Comparison of ENCODE assay signal across 16 cellular contexts in genomic region chr5:102998224-102998623, GRCh38.
"Had no signal": no experiment of that assay in that cellular context is flagged by ENCODE, and none has a peak within 500 bp of the region (broad histone marks: within the 10 kb centered on the region; RNA-seq: fewer than 3 reads in every experiment).

No MANE protein-coding gene starts in this region.

- ATAC-seq: effector memory CD8-positive, alpha-beta T cell; gastrocnemius medialis; left colon; psoas muscle; right lobe of liver; stimulated activated naive B cell treated with anti-CD40 and anti-IgM and Interleukin-4, amounts not matched to agents 10 μg/mL and 1 μg/mL and 100 μg/mL, for 72 hours; stimulated activated naive CD8-positive, alpha-beta T cell treated with anti-CD3 and anti-CD28 coated beads, Interleukin-15, amount 100 ng/mL, for 72 hours had no signal

- H3K4me1 ChIP-seq: gastrocnemius medialis, psoas muscle, right lobe of liver, spleen, transverse colon had no signal

- H3K27me3 ChIP-seq: gastrocnemius medialis, right lobe of liver, spleen, transverse colon had no signal

- H3K4me3 ChIP-seq: gastrocnemius medialis, psoas muscle, right lobe of liver, spleen, thoracic aorta, transverse colon had no signal

- H3K27ac ChIP-seq: gastrocnemius medialis, psoas muscle, right lobe of liver, spleen, thoracic aorta, transverse colon had no signal

- DNase-seq: effector memory CD8-positive, alpha-beta T cell; gastrocnemius medialis; immature natural killer cell; left colon; mesendoderm; naive B cell; psoas muscle; retina; right lobe of liver; spleen; stimulated activated CD4-positive, alpha-beta T cell treated with anti-CD3 and anti-CD28 coated beads, Interleukin-2, amount 100 ng/mL, for 24 hours; stimulated activated CD4-positive, alpha-beta T cell treated with anti-CD3 and anti-CD28 coated beads, Interleukin-4, amount 100 ng/mL, for 4 hours; stimulated activated naive B cell treated with anti-CD40 and anti-IgM and Interleukin-4, amounts not matched to agents 10 μg/mL and 1 μg/mL and 100 μg/mL, for 72 hours; stimulated activated naive CD8-positive, alpha-beta T cell treated with anti-CD3 and anti-CD28 coated beads, Interleukin-15, amount 100 ng/mL, for 72 hours; transverse colon had no signal

- H3K36me3 ChIP-seq: right lobe of liver, thoracic aorta, transverse colon had no signal

- H3K9me3 ChIP-seq: gastrocnemius medialis, psoas muscle, right lobe of liver, thoracic aorta, transverse colon had no signal
